In the genomic region with DNA sequence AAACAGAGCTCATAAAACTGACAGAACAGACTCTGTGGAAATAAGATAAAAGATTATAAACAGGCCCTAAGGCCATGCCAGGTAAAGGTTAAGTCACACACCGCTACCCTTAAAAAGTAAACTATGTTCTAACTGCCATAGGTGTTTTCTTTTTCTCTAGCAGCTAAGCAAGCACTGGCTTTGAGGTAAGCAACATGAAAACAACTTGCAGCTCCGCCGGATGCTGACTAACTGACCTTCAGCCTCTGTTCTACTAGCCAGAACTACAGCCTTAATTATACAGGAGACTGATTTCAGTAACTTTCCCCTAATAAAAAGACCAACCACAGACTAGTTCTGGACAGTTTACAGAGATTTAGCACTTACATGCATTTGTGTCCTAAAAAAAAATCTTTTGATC, we compare ENCODE assay signal across 17 cellular contexts.
DNase-seq lines count a peak whose midpoint lies in the region; ATAC-seq and TF ChIP-seq lines count a peak whose summit lies in the region.
"Had no signal": no experiment of that assay in that cellular context is flagged by ENCODE, and none has a peak within 500 bp of the region (broad histone marks: within the 10 kb centered on the region; RNA-seq: fewer than 3 reads in every experiment).

No MANE protein-coding gene starts in this region.

- no peak overlapping the region for H3K4me3 ChIP-seq in epithelial cell of proximal tubule (ENCODE audit: low read depth, low read length)
- H3K4me3 ChIP-seq: BLaER1, GM12878, GM23338 had no signal

- H3K27me3 Mint-ChIP-seq in activated CD4-positive, alpha-beta T cell treated with anti-CD3 and anti-CD28 coated beads, Interleukin-2, amount 10 ng/mL, durations not matched to agents 24 days and 14 days = no peaks in the 10 kb centered on the region
- H3K27me3 Mint-ChIP-seq: CD4-positive, CD25-positive, alpha-beta regulatory T cell had no signal

- no peaks in the 10 kb centered on the region for H3K4me1 Mint-ChIP-seq in activated CD4-positive, alpha-beta T cell treated with anti-CD3 and anti-CD28 coated beads, Interleukin-2, amount 10 ng/mL, durations not matched to agents 24 days and 14 days
- H3K4me1 Mint-ChIP-seq: CD4-positive, CD25-positive, alpha-beta regulatory T cell; GM23338; H9 had no signal

- peak; percentile 0 for DNase-seq in NCI-H526 treated with DMSO at 0.1 percent for 48 hours (lab: John Stamatoyannopoulos, UW)
- DNase-seq in epithelial cell of proximal tubule (ENCODE audit: low read depth) = peak; percentile 16
- DNase-seq in renal cortical epithelial cell (ENCODE audit: low read depth) = peak; percentile 86
- DNase-seq in activated CD4-positive, alpha-beta T cell treated with anti-CD3 and anti-CD28 coated beads, Interleukin-2, amount 10 ng/mL, durations not matched to agents 24 days and 14 days = no peak
- no peak for DNase-seq in epidermal melanocyte (ENCODE audit: insufficient read length, low spot score)
- DNase-seq: CD4-positive, CD25-positive, alpha-beta regulatory T cell; CD8-positive, alpha-beta T cell; DMS 273 treated with DMSO at 0.1 percent for 48 hours; DMS79; EL; GDM1; H9 had no signal

- H3K27ac Mint-ChIP-seq in activated CD4-positive, alpha-beta T cell treated with anti-CD3 and anti-CD28 coated beads, Interleukin-2, amount 10 ng/mL, durations not matched to agents 24 days and 14 days = no peak overlapping the region
- H3K27ac Mint-ChIP-seq: CD4-positive, CD25-positive, alpha-beta regulatory T cell; CD8-positive, alpha-beta T cell; GM23338; H9 had no signal

- no peak for TF ChIP-seq CTCF in epithelial cell of proximal tubule (conservative IDR thresholded peaks at IDR 0.05; ENCODE audit: low read depth, low read length)

- ATAC-seq in HG02759 (IDR thresholded peaks at IDR 0.05; ENCODE audit: unreplicated experiment) = no peak
- ATAC-seq: CD8-positive, alpha-beta T cell; GM12878; GM23338; HCT116 had no signal

- H3K4me3 Mint-ChIP-seq in activated CD4-positive, alpha-beta T cell treated with anti-CD3 and anti-CD28 coated beads, Interleukin-2, amount 10 ng/mL, durations not matched to agents 24 days and 14 days = no peak overlapping the region
- H3K4me3 Mint-ChIP-seq: CD4-positive, CD25-positive, alpha-beta regulatory T cell; CD8-positive, alpha-beta T cell; GM23338; H9 had no signal

- intact Hi-C loops in activated CD4-positive, alpha-beta T cell treated with anti-CD3 and anti-CD28 coated beads, Interleukin-2, amount 10 ng/mL, durations not matched to agents 24 days and 14 days (cut with micrococcal nuclease) = no loop called here

- H3K9me3 Mint-ChIP-seq in activated CD4-positive, alpha-beta T cell treated with anti-CD3 and anti-CD28 coated beads, Interleukin-2, amount 10 ng/mL, durations not matched to agents 24 days and 14 days = peaks cover 15% of the 10 kb centered on the region

- H3K36me3 Mint-ChIP-seq in activated CD4-positive, alpha-beta T cell treated with anti-CD3 and anti-CD28 coated beads, Interleukin-2, amount 10 ng/mL, durations not matched to agents 24 days and 14 days (ENCODE audit: low read depth) = no peaks in the 10 kb centered on the region
- H3K36me3 Mint-ChIP-seq: CD4-positive, CD25-positive, alpha-beta regulatory T cell; CD8-positive, alpha-beta T cell had no signal

Comparison
In these comparisons a context has a peak if more than half of its experiments do, and no peak if none do; other contexts are left out.
1. DNase-seq: peak in NCI-H526 treated with DMSO at 0.1 percent for 48 hours (single experiment), epithelial cell of proximal tubule (single experiment) and renal cortical epithelial cell (single experiment); none in activated CD4-positive, alpha-beta T cell treated with anti-CD3 and anti-CD28 coated beads, Interleukin-2, amount 10 ng/mL, durations not matched to agents 24 days and 14 days (single experiment) and epidermal melanocyte (single experiment).